Comparison of ENCODE assay signal across 8 cellular contexts in the genomic region with DNA sequence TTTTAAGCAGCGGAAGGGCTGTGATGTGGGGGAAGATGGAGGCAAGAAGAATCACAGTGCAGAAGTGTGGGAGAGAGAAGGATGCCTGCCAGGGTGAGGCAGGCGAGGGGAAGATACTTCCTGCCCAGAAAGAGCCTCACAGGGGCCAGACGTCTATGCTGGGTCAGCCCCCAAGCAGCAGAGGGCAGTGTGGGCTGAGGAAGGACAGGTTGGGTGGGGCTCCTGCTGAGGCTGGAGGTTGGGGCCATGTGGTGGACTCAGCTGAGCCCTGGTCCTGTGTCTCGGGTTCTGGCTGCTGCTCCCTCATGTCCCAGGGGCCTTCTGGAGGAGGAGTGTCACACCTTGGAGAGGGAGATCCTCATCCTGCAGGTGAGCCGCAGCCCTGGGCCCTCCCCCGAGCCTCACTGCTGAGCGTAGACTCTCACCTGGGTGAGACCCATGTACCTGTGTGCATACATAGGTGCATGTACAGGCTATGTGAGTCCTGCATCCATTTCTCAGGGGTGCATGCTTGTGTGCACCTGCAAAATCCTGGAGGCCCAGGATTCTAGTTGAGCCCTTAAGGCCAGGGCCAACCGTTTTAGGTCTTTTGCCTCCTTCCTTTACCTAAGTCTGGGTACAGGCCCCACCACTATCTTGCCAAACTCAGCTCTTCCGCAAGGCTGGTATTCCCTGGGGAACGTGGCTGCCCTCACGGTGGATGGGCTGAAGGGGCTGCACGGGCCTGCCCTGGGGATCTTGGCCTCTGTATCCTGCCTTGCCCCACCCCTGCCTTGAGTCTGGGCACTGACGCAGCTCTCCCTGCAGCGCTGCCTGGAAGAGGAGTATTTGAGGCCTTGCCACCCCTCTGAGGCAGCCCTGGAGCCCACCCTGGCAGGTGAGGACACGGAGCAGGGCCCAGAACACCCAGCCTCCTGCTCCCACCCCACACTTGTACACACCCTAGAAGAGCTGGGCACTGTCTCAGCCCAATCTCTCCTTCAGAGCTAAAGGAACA. TPM values are rescaled to one million over a fixed set of nuclear protein-coding genes. Genes with fewer than 3 reads are reported as not detected.
DNase-seq lines count a peak whose midpoint lies in the region; ATAC-seq, FAIRE-seq and TF ChIP-seq lines count a peak whose summit lies in the region.

No MANE protein-coding gene starts in this region.

- TF ChIP-seq POLR2A in H54 (IDR thresholded peaks at IDR 0.05; ENCODE audit: low read depth, low read length) (no peak), lower leg skin (IDR thresholded peaks at IDR 0.05) (no peak)

- H3K27ac ChIP-seq in foreskin keratinocyte: no peak overlapping the region

- DNase-seq in COLO668 (lab: John Stamatoyannopoulos, UW; ENCODE audit: unreplicated experiment) (peak; percentile 81), H54 (ENCODE audit: insufficient read length, low spot score) (peak; percentile 56), RPMI8226 (peak; percentile 69), foreskin keratinocyte (no peak), HPDE6-E6E7 (ENCODE audit: extremely low spot score) (no peak), mesothelial cell of epicardium (ENCODE audit: low spot score in 2 of 2, unreplicated experiment in 2 of 2) (no peak), lower leg skin (ENCODE audit: low spot score in 2 of 2) (no peak)

- WGBS in lower leg skin, 2 donors: 72 to 78% methylated on average over 15 of the region's 15 CpGs

- H3K4me1 ChIP-seq in foreskin keratinocyte: peaks cover 9% of the 10 kb centered on the region

- no peak overlapping the region for H3K27ac Mint-ChIP-seq in mesothelial cell of epicardium

- FAIRE-seq in H54 (lab: Jason Lieb, UNC): no peak

- H3K4me3 Mint-ChIP-seq in mesothelial cell of epicardium: no peak overlapping the region

- peaks cover 12% of the 10 kb centered on the region for H3K4me1 Mint-ChIP-seq in mesothelial cell of epicardium

- H3K27me3 ChIP-seq in foreskin keratinocyte: no peaks in the 10 kb centered on the region

- H3K4me3 ChIP-seq in lower leg skin (ENCODE audit: low read depth, poor library complexity, severe bottlenecking): no peak overlapping the region

- ATAC-seq in foreskin keratinocyte (peak; percentile 1), GM18907 (IDR thresholded peaks at IDR 0.05; ENCODE audit: unreplicated experiment) (no peak)

- no peaks in the 10 kb centered on the region for H3K9me3 Mint-ChIP-seq in mesothelial cell of epicardium

- no peaks in the 10 kb centered on the region for H3K36me3 Mint-ChIP-seq in mesothelial cell of epicardium

- no peaks in the 10 kb centered on the region for H3K27me3 Mint-ChIP-seq in mesothelial cell of epicardium (ENCODE audit: low read depth)

- peak; percentile 58 for TF ChIP-seq CTCF in foreskin keratinocyte (conservative IDR thresholded peaks at IDR 0.05)
- no peak for TF ChIP-seq CTCF in mesothelial cell of epicardium (IDR thresholded peaks at IDR 0.05; ENCODE audit: unreplicated experiment)
- no peak for TF ChIP-seq CTCF in lower leg skin (IDR thresholded peaks at IDR 0.05)

- intact Hi-C loops in lower leg skin (cut with DNase I; ENCODE audit: low total_unique reads): no loop called here

RNA-seq across cellular contexts. Expression of a gene that starts 3.7 kb away (rescaled TPM):
- total RNA-seq in foreskin keratinocyte (12.4 and 12.9 TPM in 2 replicates), mesothelial cell of epicardium (12.3 to 13.8 TPM (median 12.4 TPM) in 3 replicates), lower leg skin (1 to 10 TPM; 1.6 to 6.1 (median 2.7) TPM)
- 17.0 and 17.7 TPM in 2 replicates for polyA plus RNA-seq in foreskin keratinocyte

RNA-seq across cellular contexts. Expression of a gene that starts 16.1 kb away (rescaled TPM):
- total RNA-seq in foreskin keratinocyte (90.6 and 99.1 TPM in 2 replicates), mesothelial cell of epicardium (55.8 to 58.6 TPM (median 57.8 TPM) in 3 replicates), lower leg skin (10 to 100 TPM; 21.6 to 50.5 (median 30.3) TPM)
- 93.3 and 101 TPM in 2 replicates for polyA plus RNA-seq in foreskin keratinocyte

RNA-seq across cellular contexts. Expression of a gene that starts 20.3 kb away (rescaled TPM):
- 170 and 176 TPM in 2 replicates for total RNA-seq in foreskin keratinocyte
- 207 and 211 TPM in 2 replicates for polyA plus RNA-seq in foreskin keratinocyte
- 72.8 to 82.6 TPM (median 75.0 TPM) in 3 replicates for total RNA-seq in mesothelial cell of epicardium
- 100 to 1,000 TPM; 135 to 180 (median 169) TPM for total RNA-seq in lower leg skin

RNA-seq across cellular contexts. Expression of a gene that starts 25.3 kb away (rescaled TPM):
- total RNA-seq in foreskin keratinocyte: 28.5 and 33.3 TPM in 2 replicates
- polyA plus RNA-seq in foreskin keratinocyte: 27.1 and 34.1 TPM in 2 replicates
- total RNA-seq in mesothelial cell of epicardium: 24.1 to 26.6 TPM (median 25.0 TPM) in 3 replicates
- total RNA-seq in lower leg skin: 10 to 100 TPM; 12.8 to 26.6 (median 17.7) TPM

RNA-seq across cellular contexts. Expression of a gene that starts 36.2 kb away (rescaled TPM):
- total RNA-seq in foreskin keratinocyte: 8.8 and 15.0 TPM in 2 replicates
- 8.5 and 14.7 TPM in 2 replicates for polyA plus RNA-seq in foreskin keratinocyte
- 28.4 to 30.9 TPM (median 29.5 TPM) in 3 replicates for total RNA-seq in mesothelial cell of epicardium
- 10 to 100 TPM; 55.8 to 85.7 (median 62.0) TPM for total RNA-seq in lower leg skin

Comparison
In these comparisons a context has a peak if more than half of its experiments do, and no peak if none do; other contexts are left out.
1. DNase-seq: peak in COLO668 (single experiment), H54 (single experiment) and RPMI8226 (single experiment); none in foreskin keratinocyte (0 of 2), HPDE6-E6E7 (single experiment), mesothelial cell of epicardium (0 of 2) and lower leg skin (0 of 2).